In the genomic region with DNA sequence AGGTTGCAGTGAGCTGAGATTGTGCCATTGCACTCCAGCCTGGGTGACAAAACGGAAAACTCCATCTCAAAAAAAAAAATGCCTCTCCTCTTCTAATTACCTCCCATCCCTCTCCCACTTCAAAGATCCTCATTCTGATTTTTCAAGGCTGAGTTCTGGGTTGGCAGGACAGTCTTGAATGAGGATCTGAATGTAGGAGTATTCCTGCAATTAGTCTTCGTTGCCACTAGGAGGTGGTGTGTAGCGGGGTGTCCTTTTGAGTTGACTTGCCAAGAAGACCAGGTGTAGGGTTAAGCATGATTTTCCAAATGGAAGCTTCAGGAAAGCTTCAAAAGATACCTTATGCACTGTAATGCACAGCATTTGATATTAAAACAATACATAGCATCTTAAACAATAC, we compare ENCODE assay signal across 1 cellular context.
TF ChIP-seq lines count a peak whose summit lies in the region.

No MANE protein-coding gene starts in this region.

TF ChIP-seq in H1, 55 proteins besides CTCF, POLR2A, EP300 and RAD21:
- no peak for TF ChIP-seq CHD1 (IDR thresholded peaks at IDR 0.05; ENCODE audit: low read depth, low read length)
- no peak for TF ChIP-seq JUND (IDR thresholded peaks at IDR 0.05; ENCODE audit: low read length)
- no peak for TF ChIP-seq ATF3 (IDR thresholded peaks at IDR 0.05; ENCODE audit: insufficient read depth, low read depth, low read length)
- no peak for TF ChIP-seq BRCA1 (IDR thresholded peaks at IDR 0.05; ENCODE audit: low read depth, low read length)
- no peak for TF ChIP-seq SIX5 (IDR thresholded peaks at IDR 0.05; ENCODE audit: low read depth, low read length)
- no peak for TF ChIP-seq CHD7 (IDR thresholded peaks at IDR 0.05; ENCODE audit: insufficient replicate concordance, low read length)
- TF ChIP-seq HDAC2 (IDR thresholded peaks at IDR 0.05; ENCODE audit: borderline replicate concordance in 1 of 2, low read depth in 2 of 2, low read length in 2 of 2) = no peak
- no peak for TF ChIP-seq GTF2F1 (IDR thresholded peaks at IDR 0.05; ENCODE audit: borderline replicate concordance, low read depth, low read length)
- TF ChIP-seq CBX8 (IDR thresholded peaks at IDR 0.05; ENCODE audit: borderline replicate concordance, low read depth, low read length) = no peak
- TF ChIP-seq NRF1 (IDR thresholded peaks at IDR 0.05; ENCODE audit: low read depth, low read length) = no peak
